Comparison of ENCODE assay signal across 1 cellular context in the genomic region with DNA sequence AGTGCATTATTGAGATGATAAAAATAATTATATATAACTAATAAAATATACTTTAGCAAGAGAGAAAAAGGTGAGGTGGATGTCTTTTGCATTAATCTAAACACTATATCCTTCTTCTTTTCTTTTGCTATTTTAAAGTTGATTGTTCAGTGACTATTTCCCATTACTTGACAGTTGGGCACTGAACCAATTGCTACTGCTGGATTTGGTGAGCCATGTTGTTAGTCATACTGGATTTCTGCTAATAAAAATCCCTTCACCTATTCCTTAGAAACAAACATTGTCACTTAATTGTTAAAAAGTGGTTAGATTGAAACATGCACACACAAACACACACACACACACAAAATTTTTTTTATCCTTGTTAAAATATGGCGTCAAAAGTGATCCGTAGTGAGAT.
TF ChIP-seq lines count a peak whose summit lies in the region.

No MANE protein-coding gene starts in this region.

TF ChIP-seq in SK-N-SH, 30 proteins besides CTCF, POLR2A, EP300 and RAD21 (continued from another document):
- TF ChIP-seq CHD2 (IDR thresholded peaks at IDR 0.05; ENCODE audit: low read length, partially characterized antibody) = no peak
- TF ChIP-seq PBX3 (IDR thresholded peaks at IDR 0.05) = no peak
